Comparison of ENCODE assay signal across 22 cellular contexts in the genomic region with DNA sequence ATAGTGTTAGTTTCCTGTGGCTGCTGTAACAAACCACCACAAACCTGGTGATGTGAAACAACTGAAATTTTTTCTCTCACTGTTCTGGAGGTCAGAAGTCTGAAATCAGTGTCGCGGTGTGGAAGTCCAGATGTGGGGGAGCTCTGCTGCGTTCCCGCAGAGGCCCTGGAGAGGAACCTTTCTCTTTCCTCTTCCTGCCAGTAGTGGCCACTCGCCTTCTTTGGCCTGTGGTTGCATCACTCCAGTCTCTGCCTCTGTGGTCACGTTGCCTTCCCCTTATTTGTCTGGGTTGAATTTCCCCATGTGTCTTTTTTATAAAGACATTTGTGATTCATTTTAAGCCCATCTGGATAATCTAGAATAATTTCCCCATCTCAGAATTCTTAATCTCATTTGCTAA.
DNase-seq lines count a peak whose midpoint lies in the region; ATAC-seq and TF ChIP-seq lines count a peak whose summit lies in the region.
"Had no signal": no experiment of that assay in that cellular context is flagged by ENCODE, and none has a peak within 500 bp of the region (broad histone marks: within the 10 kb centered on the region; RNA-seq: fewer than 3 reads in every experiment).

No MANE protein-coding gene starts in this region.

- H3K4me1 ChIP-seq in vagina = no peaks in the 10 kb centered on the region
- H3K4me1 ChIP-seq: HAP-1, psoas muscle, SJSA1 had no signal

- H3K27me3 ChIP-seq in vagina = no peaks in the 10 kb centered on the region
- H3K27me3 ChIP-seq: SJSA1 had no signal

- H3K9me3 ChIP-seq in vagina = no peaks in the 10 kb centered on the region
- H3K9me3 ChIP-seq: HAP-1, psoas muscle, SJSA1 had no signal

- intact Hi-C loops in left ventricle myocardium superior (cut with micrococcal nuclease) = no loop called here
- intact Hi-C loops in vagina (cut with DNase I) = no loop called here

- DNase-seq in GM12864 (ENCODE audit: low read depth) (no peak), LHCN-M2 (ENCODE audit: low read depth) (peak; percentile 3), SKM-1 (lab: John Stamatoyannopoulos, UW; ENCODE audit: unreplicated experiment) (peak; percentile 15), left ventricle myocardium superior (peak; percentile 26), vagina (ENCODE audit: extremely low spot score in 2 of 2) (no peak)
- no peak for DNase-seq in activated naive CD4-positive, alpha-beta T cell treated with anti-CD3 and anti-CD28 coated beads, Interleukin-2, amount 50 U/mL, for 16 hours
- DNase-seq: activated CD4-positive, alpha-beta T cell treated with anti-CD3 and anti-CD28 coated beads for 1 hour; activated T-cell treated with anti-CD3 and anti-CD28 coated beads, Interleukin-2, amount 50 U/mL, for 72 hours; hypothalamus; IMR-90; midbrain; MM.1S; NCI-H1930; NCI-H446 treated with DMSO at 0.1 percent for 48 hours; psoas muscle; stimulated activated CD4-positive, alpha-beta T cell treated with anti-CD3 and anti-CD28 coated beads, Interleukin-4, amount 100 ng/mL, for 24 hours; T-helper 9 cell had no signal

- ATAC-seq in left ventricle myocardium superior = peak; percentile 52
- ATAC-seq in HG03108 (IDR thresholded peaks at IDR 0.05; ENCODE audit: unreplicated experiment) = no peak
- no peak for ATAC-seq in GM18873 (IDR thresholded peaks at IDR 0.05; ENCODE audit: low FRiP score, unreplicated experiment)
- ATAC-seq: activated naive CD4-positive, alpha-beta T cell treated with anti-CD3 and anti-CD28 coated beads, Interleukin-2, amount 50 U/mL, for 72 hours; activated T-cell treated with anti-CD3 and anti-CD28 coated beads, Interleukin-2, amount 50 U/mL, for 72 hours; psoas muscle had no signal

- TF ChIP-seq CTCF in GM12864 (IDR thresholded peaks at IDR 0.05; ENCODE audit: low read depth, low read length, missing control alignments) (peak; percentile 7), vagina (IDR thresholded peaks at IDR 0.05) (no peak)

- no peak overlapping the region for H3K4me3 ChIP-seq in GM12864 (ENCODE audit: low read depth, low read length)
- H3K4me3 ChIP-seq in vagina = no peak overlapping the region
- H3K4me3 ChIP-seq: HAP-1, psoas muscle, SJSA1 had no signal

- H3K36me3 ChIP-seq in vagina = no peaks in the 10 kb centered on the region
- H3K36me3 ChIP-seq: HAP-1, SJSA1 had no signal

- H3K27ac ChIP-seq in vagina = no peak overlapping the region
- H3K27ac ChIP-seq: psoas muscle, SJSA1 had no signal

- no peak for TF ChIP-seq POLR2A in vagina (IDR thresholded peaks at IDR 0.05)

Comparison
In these comparisons a context has a peak if more than half of its experiments do, and no peak if none do; other contexts are left out.
1. DNase-seq: peak in LHCN-M2 (single experiment), SKM-1 (single experiment) and left ventricle myocardium superior (single experiment); none in GM12864 (single experiment), vagina (0 of 2) and activated naive CD4-positive, alpha-beta T cell treated with anti-CD3 and anti-CD28 coated beads, Interleukin-2, amount 50 U/mL, for 16 hours (single experiment).